Comparison of ENCODE assay signal across 13 cellular contexts in genomic region chr4:159071178-159071968, GRCh38. TPM values are rescaled to one million over a fixed set of nuclear protein-coding genes. Genes with fewer than 3 reads are reported as not detected.
DNase-seq lines count a peak whose midpoint lies in the region; ATAC-seq and TF ChIP-seq lines count a peak whose summit lies in the region.
"Had no signal": no experiment of that assay in that cellular context is flagged by ENCODE, and none has a peak within 500 bp of the region (broad histone marks: within the 10 kb centered on the region; RNA-seq: fewer than 3 reads in every experiment).

No MANE protein-coding gene starts in this region.

- H3F3A ChIP-seq in Loucy (ENCODE audit: low read depth), result no peaks in the 10 kb centered on the region

- H3K4me1 ChIP-seq in ACC112 (ENCODE audit: control insufficient read depth, insufficient read depth, low read length, unreplicated experiment) (peaks cover 51% of the 10 kb centered on the region), Loucy (ENCODE audit: insufficient read depth, low read length, poor library complexity, severe bottlenecking) (peaks cover 33% of the 10 kb centered on the region)
- H3K4me1 ChIP-seq: parathyroid adenoma had no signal

- DNase-seq in dermis blood vessel endothelial cell (peak; percentile 75), kidney tubule cell (ENCODE audit: low spot score) (peak; percentile 87)
- no peak for DNase-seq in activated CD4-positive, alpha-beta T cell treated with anti-CD3 and anti-CD28 coated beads, Interleukin-2, amount 10 ng/mL, durations not matched to agents 7 days and 5 days
- DNase-seq in activated T-cell treated with anti-CD3 and anti-CD28 coated beads, Interleukin-2, amount 50 U/mL, for 24 hours, result no peak
- DNase-seq: activated gamma-delta T cell, AML-193, GOT3, NCI-H526 had no signal

- no peaks in the 10 kb centered on the region for H3K9me3 Mint-ChIP-seq in activated CD4-positive, alpha-beta T cell treated with anti-CD3 and anti-CD28 coated beads, Interleukin-2, amount 10 ng/mL, durations not matched to agents 7 days and 5 days
- no peaks in the 10 kb centered on the region for H3K9me3 Mint-ChIP-seq in activated T-cell treated with anti-CD3 and anti-CD28 coated beads, Interleukin-2, amount 50 U/mL, for 24 hours

- H3K4me1 Mint-ChIP-seq in activated CD4-positive, alpha-beta T cell treated with anti-CD3 and anti-CD28 coated beads, Interleukin-2, amount 10 ng/mL, durations not matched to agents 7 days and 5 days, result peaks cover 6% of the 10 kb centered on the region
- H3K4me1 Mint-ChIP-seq in activated T-cell treated with anti-CD3 and anti-CD28 coated beads, Interleukin-2, amount 50 U/mL, for 24 hours (ENCODE audit: low read depth), result peaks cover 20% of the 10 kb centered on the region

- H3K79me2 ChIP-seq in ACC112 (ENCODE audit: control insufficient read depth, insufficient read depth, low read length, unreplicated experiment) (no peaks in the 10 kb centered on the region), Loucy (ENCODE audit: insufficient read depth, low read length) (no peaks in the 10 kb centered on the region)
- H3K79me2 ChIP-seq: parathyroid adenoma had no signal

- no peaks in the 10 kb centered on the region for H3K9me3 ChIP-seq in Loucy (ENCODE audit: insufficient read depth, low read depth, low read length)

- no peak overlapping the region for H3K4me2 ChIP-seq in Loucy (ENCODE audit: low read depth, low read length, poor library complexity, severe bottlenecking)

- no peaks in the 10 kb centered on the region for H3K36me3 Mint-ChIP-seq in activated CD4-positive, alpha-beta T cell treated with anti-CD3 and anti-CD28 coated beads, Interleukin-2, amount 10 ng/mL, durations not matched to agents 7 days and 5 days (ENCODE audit: low read depth)
- no peaks in the 10 kb centered on the region for H3K36me3 Mint-ChIP-seq in activated T-cell treated with anti-CD3 and anti-CD28 coated beads, Interleukin-2, amount 50 U/mL, for 24 hours (ENCODE audit: low read depth)

- POLR2A ChIA-PET in activated CD4-positive, alpha-beta T cell treated with anti-CD3 and anti-CD28 coated beads, Interleukin-2, amount 10 ng/mL, durations not matched to agents 7 days and 5 days (lab: Charles Lee), result no interaction called here

- H3K36me3 ChIP-seq in ACC112 (ENCODE audit: insufficient read depth, low read length), result no peaks in the 10 kb centered on the region
- no peaks in the 10 kb centered on the region for H3K36me3 ChIP-seq in Loucy (ENCODE audit: insufficient read depth, low read length)

- H4K20me1 ChIP-seq in Loucy (ENCODE audit: insufficient read depth, low read length, poor library complexity, severe bottlenecking), result no peaks in the 10 kb centered on the region

- H2AFZ ChIP-seq in ACC112 (ENCODE audit: low read length, unreplicated experiment) (no peak overlapping the region), Loucy (ENCODE audit: low read length) (peak overlapping the region; percentile 49; the same call in 1 of the 2 replicates)
- H2AFZ ChIP-seq: parathyroid adenoma had no signal

- TF ChIP-seq CTCF in Loucy (conservative IDR thresholded peaks at IDR 0.05; ENCODE audit: low read length), result no peak

- CTCF ChIA-PET in activated CD4-positive, alpha-beta T cell treated with anti-CD3 and anti-CD28 coated beads, Interleukin-2, amount 10 ng/mL, durations not matched to agents 7 days and 5 days (lab: Charles Lee), result interaction anchor here (1.3 kb wide), 1 partner anchor 11 kb away, joined by 3 read pairs; no protein-coding TSS in a partner anchor

- H3K27me3 ChIP-seq in ACC112 (ENCODE audit: insufficient read depth, low read length), result no peaks in the 10 kb centered on the region
- H3K27me3 ChIP-seq in Loucy (ENCODE audit: insufficient read depth, low read length, poor library complexity, severe bottlenecking), result no peaks in the 10 kb centered on the region

- H3K4me3 ChIP-seq in ACC112 (ENCODE audit: low read depth, low read length) (peak overlapping the region; percentile 30; the same call in 1 of the 2 replicates), Loucy (ENCODE audit: low read length, poor library complexity, severe bottlenecking) (no peak overlapping the region)

- H3K9ac ChIP-seq in Loucy (ENCODE audit: low read depth, low read length, poor library complexity, severe bottlenecking), result peak overlapping the region; percentile 25
- H3K9ac ChIP-seq: parathyroid adenoma had no signal

- peak overlapping the region; percentile 92 for H3K27ac ChIP-seq in ACC112 (ENCODE audit: low read depth, low read length)
- H3K27ac ChIP-seq: parathyroid adenoma had no signal

- ATAC-seq in GM21717 (IDR thresholded peaks at IDR 0.05; ENCODE audit: unreplicated experiment) (no peak), HG02763 (IDR thresholded peaks at IDR 0.05; ENCODE audit: unreplicated experiment) (no peak)

- H3K27ac Mint-ChIP-seq in activated CD4-positive, alpha-beta T cell treated with anti-CD3 and anti-CD28 coated beads, Interleukin-2, amount 10 ng/mL, durations not matched to agents 7 days and 5 days, result no peak overlapping the region
- no peak overlapping the region for H3K27ac Mint-ChIP-seq in activated T-cell treated with anti-CD3 and anti-CD28 coated beads, Interleukin-2, amount 50 U/mL, for 24 hours

- H3K4me3 Mint-ChIP-seq in activated CD4-positive, alpha-beta T cell treated with anti-CD3 and anti-CD28 coated beads, Interleukin-2, amount 10 ng/mL, durations not matched to agents 7 days and 5 days, result no peak overlapping the region
- no peak overlapping the region for H3K4me3 Mint-ChIP-seq in activated T-cell treated with anti-CD3 and anti-CD28 coated beads, Interleukin-2, amount 50 U/mL, for 24 hours

- no peaks in the 10 kb centered on the region for H3K27me3 Mint-ChIP-seq in activated CD4-positive, alpha-beta T cell treated with anti-CD3 and anti-CD28 coated beads, Interleukin-2, amount 10 ng/mL, durations not matched to agents 7 days and 5 days
- no peaks in the 10 kb centered on the region for H3K27me3 Mint-ChIP-seq in activated T-cell treated with anti-CD3 and anti-CD28 coated beads, Interleukin-2, amount 50 U/mL, for 24 hours

- H3K9me2 ChIP-seq in Loucy (replicated peaks; ENCODE audit: low read depth, low read length), result no peaks in the 10 kb centered on the region

RNA-seq across cellular contexts. Expression of gene RAPGEF2, which starts 31.5 kb away (rescaled TPM):
- 91.4 and 101 TPM in 2 replicates for total RNA-seq in dermis blood vessel endothelial cell
- 10 to 100 TPM; 15.8 to 20.4 TPM for total RNA-seq in activated CD4-positive, alpha-beta T cell treated with anti-CD3 and anti-CD28 coated beads, Interleukin-2, amount 10 ng/mL, durations not matched to agents 7 days and 5 days

Comparison
In these comparisons a context has a peak if more than half of its experiments do, and no peak if none do; other contexts are left out.
1. DNase-seq: peak in dermis blood vessel endothelial cell (single experiment) and kidney tubule cell (single experiment); none in activated CD4-positive, alpha-beta T cell treated with anti-CD3 and anti-CD28 coated beads, Interleukin-2, amount 10 ng/mL, durations not matched to agents 7 days and 5 days (single experiment) and activated T-cell treated with anti-CD3 and anti-CD28 coated beads, Interleukin-2, amount 50 U/mL, for 24 hours (single experiment).